Comparison of ENCODE assay signal across 17 cellular contexts in genomic region chr7:149253665-149254064, GRCh38. TPM values are rescaled to one million over a fixed set of nuclear protein-coding genes. Genes with fewer than 3 reads are reported as not detected.
DNase-seq lines count a peak whose midpoint lies in the region; ATAC-seq and TF ChIP-seq lines count a peak whose summit lies in the region.
"Had no signal": no experiment of that assay in that cellular context is flagged by ENCODE, and none has a peak within 500 bp of the region (broad histone marks: within the 10 kb centered on the region; RNA-seq: fewer than 3 reads in every experiment).

No MANE protein-coding gene starts in this region.

- ATAC-seq in activated naive CD8-positive, alpha-beta T cell treated with anti-CD3 and anti-CD28 coated beads, Interleukin-2, amount 50 U/mL, for 24 hours = no peak
- ATAC-seq in psoas muscle (peak in 3 of 4 donors; percentile 40 to 55 (median 43)), HG02623 (IDR thresholded peaks at IDR 0.05; ENCODE audit: unreplicated experiment) (no peak)
- ATAC-seq: HCT116 had no signal

- H3K4me3 Mint-ChIP-seq in activated naive CD8-positive, alpha-beta T cell = no peak overlapping the region
- no peak overlapping the region for H3K4me3 Mint-ChIP-seq in activated naive CD8-positive, alpha-beta T cell treated with anti-CD3 and anti-CD28 coated beads, Interleukin-2, amount 50 U/mL, for 24 hours
- H3K4me3 Mint-ChIP-seq: CD8-positive, alpha-beta memory T cell had no signal

- no peaks in the 10 kb centered on the region for H3K9me3 Mint-ChIP-seq in activated naive CD8-positive, alpha-beta T cell (ENCODE audit: low read depth)
- H3K9me3 Mint-ChIP-seq in activated naive CD8-positive, alpha-beta T cell treated with anti-CD3 and anti-CD28 coated beads, Interleukin-2, amount 50 U/mL, for 24 hours = no peaks in the 10 kb centered on the region
- H3K9me3 Mint-ChIP-seq: CD8-positive, alpha-beta memory T cell had no signal

- peak overlapping the region; percentile 36 for H3K27ac ChIP-seq in psoas muscle
- H3K27ac ChIP-seq in Peyer's patch = no peak overlapping the region
- H3K27ac ChIP-seq: BLaER1, GM23248, HL-60 had no signal

- no peak for TF ChIP-seq POLR2A in Peyer's patch (IDR thresholded peaks at IDR 0.05)

- H3K27ac Mint-ChIP-seq in activated naive CD8-positive, alpha-beta T cell = peak overlapping the region; percentile 50
- H3K27ac Mint-ChIP-seq in activated naive CD8-positive, alpha-beta T cell treated with anti-CD3 and anti-CD28 coated beads, Interleukin-2, amount 50 U/mL, for 24 hours = no peak overlapping the region
- H3K27ac Mint-ChIP-seq: CD8-positive, alpha-beta memory T cell had no signal

- H3K4me1 ChIP-seq in psoas muscle (peaks cover 19% of the 10 kb centered on the region), Peyer's patch (no peaks in the 10 kb centered on the region)
- H3K4me1 ChIP-seq: BLaER1, Caco-2 had no signal

- TF ChIP-seq CTCF in psoas muscle (IDR thresholded peaks at IDR 0.05) (no peak), Peyer's patch (IDR thresholded peaks at IDR 0.05) (no peak)

- H3K36me3 Mint-ChIP-seq in activated naive CD8-positive, alpha-beta T cell = no peaks in the 10 kb centered on the region
- H3K36me3 Mint-ChIP-seq in activated naive CD8-positive, alpha-beta T cell treated with anti-CD3 and anti-CD28 coated beads, Interleukin-2, amount 50 U/mL, for 24 hours (ENCODE audit: low read depth) = peaks cover 29% of the 10 kb centered on the region

- 77 to 82% (median 79%) methylated on average over 7 of the region's 7 CpGs for WGBS in psoas muscle, 3 donors

- no peaks in the 10 kb centered on the region for H3K27me3 Mint-ChIP-seq in activated naive CD8-positive, alpha-beta T cell
- H3K27me3 Mint-ChIP-seq in activated naive CD8-positive, alpha-beta T cell treated with anti-CD3 and anti-CD28 coated beads, Interleukin-2, amount 50 U/mL, for 24 hours = no peaks in the 10 kb centered on the region
- H3K27me3 Mint-ChIP-seq: CD8-positive, alpha-beta memory T cell had no signal

- H3K4me3 ChIP-seq in psoas muscle (no peak overlapping the region), Peyer's patch (no peak overlapping the region)
- H3K4me3 ChIP-seq: BLaER1, GM23248 had no signal

- intact Hi-C loops in psoas muscle (cut with DNase I) = no loop called here

- H3K27me3 ChIP-seq in psoas muscle (ENCODE audit: insufficient read depth in 3 of 3, low read length in 2 of 3) (no peaks in the 10 kb centered on the region), Peyer's patch (no peaks in the 10 kb centered on the region)
- H3K27me3 ChIP-seq: BLaER1 had no signal

- H3K36me3 ChIP-seq in psoas muscle (ENCODE audit: insufficient read depth in 1 of 2, low read depth in 1 of 2) (peaks cover 2 to 68% of the 10 kb centered on the region in 2 donors), Peyer's patch (peaks cover 0 to 65% (median 0%) of the 10 kb centered on the region in 3 donors)

- peaks cover 14% of the 10 kb centered on the region for H3K4me1 Mint-ChIP-seq in activated naive CD8-positive, alpha-beta T cell (ENCODE audit: low read depth)
- H3K4me1 Mint-ChIP-seq in activated naive CD8-positive, alpha-beta T cell treated with anti-CD3 and anti-CD28 coated beads, Interleukin-2, amount 50 U/mL, for 24 hours = peaks cover 24% of the 10 kb centered on the region

- H3K9me3 ChIP-seq in psoas muscle (no peaks in the 10 kb centered on the region), Peyer's patch (no peaks in the 10 kb centered on the region)
- H3K9me3 ChIP-seq: BLaER1, Caco-2 had no signal

- no peak for DNase-seq in activated naive CD8-positive, alpha-beta T cell treated with anti-CD3 and anti-CD28 coated beads, Interleukin-2, amount 50 U/mL, for 24 hours
- DNase-seq in islet precursor cell = peak; percentile 67
- DNase-seq in psoas muscle = no peak
- no peak for DNase-seq in Peyer's patch
- DNase-seq in activated CD4-positive, alpha-beta T cell treated with anti-CD3 and anti-CD28 coated beads, Interleukin-2, amount 50 U/mL, for 48 hours = no peak
- DNase-seq: 8988T; AML-193; Caco-2; CD8-positive, alpha-beta memory T cell; DND-41; GF-D8; GM23248 had no signal

RNA-seq across cellular contexts. Expression of gene ZNF783, which starts 8.3 kb away (rescaled TPM):
- total RNA-seq in psoas muscle (1 to 10 TPM; 6.0 to 9.0 (median 7.2) TPM), Peyer's patch (10 to 100 TPM; 10.7 to 86.6 (median 24.9) TPM)
- 10 to 100 TPM in 1 of 3 donors, 1 to 10 TPM in 2; 4.2 to 11.1 (median 4.9) TPM for polyA plus RNA-seq in psoas muscle

RNA-seq across cellular contexts. Expression of gene ZNF212, which starts 14.2 kb away (rescaled TPM):
- total RNA-seq in psoas muscle (1 to 10 TPM; 3.2 to 6.4 (median 4.5) TPM), Peyer's patch (10 to 100 TPM; 19.8 to 24.9 (median 23.2) TPM)
- polyA plus RNA-seq in psoas muscle = 1 to 10 TPM; 3.1 to 5.4 (median 4.3) TPM

RNA-seq across cellular contexts. Expression of gene ZNF282, which starts 58.3 kb away (rescaled TPM):
- total RNA-seq in psoas muscle = 10 to 100 TPM; 15.3 to 22.5 (median 16.7) TPM
- 10 to 100 TPM in 1 of 3 donors, 1 to 10 TPM in 2; 7.6 to 11.5 (median 10.0) TPM for polyA plus RNA-seq in psoas muscle
- 10 to 100 TPM; 22.8 to 37.3 (median 31.7) TPM for total RNA-seq in Peyer's patch

Comparison
In these comparisons a context has a peak if more than half of its experiments do, and no peak if none do; other contexts are left out.
1. ATAC-seq: peak in psoas muscle (3 of 4); none in activated naive CD8-positive, alpha-beta T cell treated with anti-CD3 and anti-CD28 coated beads, Interleukin-2, amount 50 U/mL, for 24 hours (single experiment) and HG02623 (single experiment).